ENCODE assay signal across 10 cellular contexts in genomic region chr1:246583056-246583440, GRCh38. TPM values are rescaled to one million over a fixed set of nuclear protein-coding genes. Genes with fewer than 3 reads are reported as not detected.
A peak's percentile ranks its signal among the peaks of the same experiment; 100 is the strongest.
DNase-seq lines count a peak whose midpoint lies in the region; ATAC-seq and TF ChIP-seq lines count a peak whose summit lies in the region.
"Had no signal": no experiment of that assay in that cellular context is flagged by ENCODE, and none has a peak within 500 bp of the region (broad histone marks: within the 10 kb centered on the region; RNA-seq: fewer than 3 reads in every experiment).

No MANE protein-coding gene starts in this region.

- TF ChIP-seq EP300 in stomach (IDR thresholded peaks at IDR 0.05), result no peak

- POLR2A ChIA-PET in HEK293T (lab: Yijun Ruan, JAX), result no interaction called here

- DNase-seq in HEK293T (ENCODE audit: extremely low spot score) (no peak), Peyer's patch (no peak), left lung (no peak), stomach (no peak), NCI-H510A treated with DMSO at 0.1 percent for 48 hours (lab: John Stamatoyannopoulos, UW) (no peak), dorsolateral prefrontal cortex (no peak), NCI-H1436 (lab: John Stamatoyannopoulos, UW) (no peak)
- DNase-seq: activated CD8-positive, alpha-beta T cell treated with anti-CD3 and anti-CD28 coated beads, Interleukin-2, amount 10 ng/mL, durations not matched to agents 7 days and 5 days; activated naive CD4-positive, alpha-beta T cell; NCI-H2227 treated with DMSO at 0.1 percent for 48 hours had no signal

- no peak for TF ChIP-seq CTCF in Peyer's patch (IDR thresholded peaks at IDR 0.05)
- no peak for TF ChIP-seq CTCF in left lung (IDR thresholded peaks at IDR 0.05)
- no peak for TF ChIP-seq CTCF in stomach (IDR thresholded peaks at IDR 0.05)
- TF ChIP-seq CTCF in dorsolateral prefrontal cortex (IDR thresholded peaks at IDR 0.05 in 54 of 56, conservative IDR thresholded peaks at IDR 0.05 in 2 of 56; ENCODE audit: low read depth in 1 of 56, partially characterized antibody in 56 of 56), result no peak

- H3K27ac ChIP-seq in Peyer's patch, result peak overlapping the region in 3 of 4 donors; percentile 66 to 95 (median 84)
- H3K27ac ChIP-seq in left lung, result peak overlapping the region; percentile 15 to 26
- peak overlapping the region in 4 of 5 donors; percentile 36 to 68 (median 58) for H3K27ac ChIP-seq in stomach
- peak overlapping the region in 8 of 59 donors; percentile 1 to 62 (median 24) for H3K27ac ChIP-seq in dorsolateral prefrontal cortex

- H3K9me3 ChIP-seq in Peyer's patch, result no peaks in the 10 kb centered on the region
- no peaks in the 10 kb centered on the region for H3K9me3 ChIP-seq in left lung
- H3K9me3 ChIP-seq in stomach, result no peaks in the 10 kb centered on the region

- peak; percentile 23 for ATAC-seq in left lung
- ATAC-seq: activated CD8-positive, alpha-beta T cell treated with anti-CD3 and anti-CD28 coated beads, Interleukin-2, amount 10 ng/mL, durations not matched to agents 7 days and 5 days had no signal

- TF ChIP-seq POLR2A in Peyer's patch (IDR thresholded peaks at IDR 0.05) (no peak), stomach (IDR thresholded peaks at IDR 0.05) (no peak)

- H3K36me3 ChIP-seq in Peyer's patch, result no peaks in the 10 kb centered on the region
- no peaks in the 10 kb centered on the region for H3K36me3 ChIP-seq in left lung
- H3K36me3 ChIP-seq in stomach, result peaks cover 0 to 6% (median 2%) of the 10 kb centered on the region in 4 donors

- H3K27me3 ChIP-seq in Peyer's patch (no peaks in the 10 kb centered on the region), left lung (no peaks in the 10 kb centered on the region), stomach (no peaks in the 10 kb centered on the region), dorsolateral prefrontal cortex (no peaks in the 10 kb centered on the region)

- H3K4me1 ChIP-seq in Peyer's patch (peaks cover 0 to 53% (median 5%) of the 10 kb centered on the region in 4 donors), left lung (peaks cover 42 to 57% of the 10 kb centered on the region in 2 donors), stomach (peaks cover 33 to 85% (median 53%) of the 10 kb centered on the region in 4 donors)

- 39 to 53% (median 49%) methylated on average over 2 of the region's 2 CpGs for WGBS in stomach, 5 donors

- H3K4me3 ChIP-seq in Peyer's patch (peak overlapping the region in 2 of 4 donors; percentile 47 to 61), left lung (no peak overlapping the region), stomach (no peak overlapping the region), dorsolateral prefrontal cortex (no peak overlapping the region)

- intact Hi-C loops in left lung (cut with DNase I) (no loop called here), stomach (cut with DNase I; ENCODE audit: low total_unique reads) (no loop called here), dorsolateral prefrontal cortex (cut with DNase I) (no loop called here)

- CTCF ChIA-PET in HEK293T (lab: Yijun Ruan, JAX), result interaction anchor here (0.6 kb wide), 1 partner anchor 963 kb away, joined by 3 read pairs; no protein-coding TSS in a partner anchor

TF ChIP-seq in HEK293T, 16 proteins besides CTCF, POLR2A, EP300 and RAD21:
- TF ChIP-seq FOXK2 (IDR thresholded peaks at IDR 0.05) (0 out of 2 replicates have a peak, but pooled peaks have one; percentile 37), FOXA1 (IDR thresholded peaks at IDR 0.05) (no peak)

RNA-seq across cellular contexts. Expression of gene CNST, which starts 16.8 kb away (rescaled TPM):
- total RNA-seq in Peyer's patch, result 10 to 100 TPM; 62.0 to 75.7 (median 69.8) TPM
- 10 to 100 TPM; 20.3 to 24.0 TPM for total RNA-seq in left lung
- total RNA-seq in stomach, result 10 to 100 TPM; 15.9 to 42.8 (median 38.7) TPM
- polyA plus RNA-seq in stomach, result 1 to 10 TPM; 4.5 to 6.7 (median 6.1) TPM
- total RNA-seq in dorsolateral prefrontal cortex, result 10 to 100 TPM; 23.5 to 69.8 (median 45.5) TPM

RNA-seq across cellular contexts. Expression of gene TFB2M, which starts 17.0 kb away (rescaled TPM):
- 1 to 10 TPM; 5.6 to 8.4 (median 6.5) TPM for total RNA-seq in Peyer's patch
- total RNA-seq in left lung, result 1 to 10 TPM; 8.8 to 9.3 TPM
- total RNA-seq in stomach, result 10 to 100 TPM in 3 of 5 donors, 1 to 10 TPM in 2; 4.7 to 34.8 (median 13.3) TPM
- polyA plus RNA-seq in stomach, result 10 to 100 TPM in 1 of 3 donors, 1 to 10 TPM in 2; 5.8 to 12.1 (median 9.7) TPM
- total RNA-seq in dorsolateral prefrontal cortex, result 10 to 100 TPM in 2 of 120 experiments, 1 to 10 TPM in 118; 3.5 to 11.0 (median 7.7) TPM
